ENCODE assay signal across 14 cellular contexts in genomic region chr2:112630268-112630667, GRCh38. TPM values are rescaled to one million over a fixed set of nuclear protein-coding genes. Genes with fewer than 3 reads are reported as not detected.
A peak's percentile ranks its signal among the peaks of the same experiment; 100 is the strongest.
DNase-seq lines count a peak whose midpoint lies in the region; ATAC-seq and TF ChIP-seq lines count a peak whose summit lies in the region.
"Had no signal": no experiment of that assay in that cellular context is flagged by ENCODE, and none has a peak within 500 bp of the region (broad histone marks: within the 10 kb centered on the region; RNA-seq: fewer than 3 reads in every experiment).

No MANE protein-coding gene starts in this region.

- H2AK5ac ChIP-seq in neuronal stem cell (ENCODE audit: low read depth, low read length), result no peak overlapping the region

- H3K4me2 ChIP-seq in neuronal stem cell (ENCODE audit: insufficient read depth, low read length, poor library complexity, severe bottlenecking), result no peak overlapping the region

- no peak for TF ChIP-seq CTCF in Calu3 (IDR thresholded peaks at IDR 0.05; ENCODE audit: unreplicated experiment)

- H3K14ac ChIP-seq in neuronal stem cell (ENCODE audit: low read length), result no peak overlapping the region

- H3K4me3 ChIP-seq in HUES48 (ENCODE audit: low read depth, low read length) (no peak overlapping the region), neuronal stem cell (ENCODE audit: low read length in 2 of 2) (no peak overlapping the region)
- H3K4me3 ChIP-seq: ascending aorta, GM12878, left lung, MG63 had no signal

- DNase-seq in Calu3, result no peak
- peak; percentile 35 for DNase-seq in astrocyte of the hippocampus (ENCODE audit: low read depth, low spot score)
- no peak for DNase-seq in neuronal stem cell (ENCODE audit: low spot score)
- no peak for DNase-seq in NCI-H526 treated with DMSO at 0.1 percent for 48 hours (lab: John Stamatoyannopoulos, UW)
- no peak for DNase-seq in substantia nigra (lab: John Stamatoyannopoulos, UW)
- DNase-seq: NCI-H446 had no signal

- H3K27me3 Mint-ChIP-seq in Calu3 (ENCODE audit: unreplicated experiment), result no peaks in the 10 kb centered on the region
- H3K27me3 Mint-ChIP-seq: stimulated activated memory B cell treated with anti-CD40 and anti-IgM and Interleukin-4, amounts not matched to agents 10 μg/mL and 1 μg/mL and 100 μg/mL, for 72 hours had no signal

- no peaks in the 10 kb centered on the region for H3K27me3 ChIP-seq in HUES48 (ENCODE audit: control insufficient read depth, insufficient read depth, low read length)
- H3K27me3 ChIP-seq in neuronal stem cell (ENCODE audit: control insufficient read depth in 3 of 3, insufficient read depth in 3 of 3, low read depth in 1 of 3, low read length in 3 of 3), result peaks cover 0 to 8% (median 0%) of the 10 kb centered on the region in 3 experiments
- H3K27me3 ChIP-seq: ascending aorta, left lung, MG63 had no signal

- H4K91ac ChIP-seq in neuronal stem cell (ENCODE audit: low read depth, low read length, poor library complexity), result no peak overlapping the region

- no peak overlapping the region for H3K23ac ChIP-seq in neuronal stem cell (ENCODE audit: low read depth, low read length, poor library complexity)

- H3K9ac ChIP-seq in HUES48 (ENCODE audit: low read depth, low read length) (no peak overlapping the region), neuronal stem cell (ENCODE audit: low read depth, low read length, poor library complexity) (no peak overlapping the region)

- peaks cover 11% of the 10 kb centered on the region for H3K36me3 Mint-ChIP-seq in Calu3 (ENCODE audit: insufficient read depth, unreplicated experiment)
- H3K36me3 Mint-ChIP-seq: stimulated activated memory B cell treated with anti-CD40 and anti-IgM and Interleukin-4, amounts not matched to agents 10 μg/mL and 1 μg/mL and 100 μg/mL, for 72 hours had no signal

- H3K4me1 ChIP-seq in HUES48 (ENCODE audit: control insufficient read depth, insufficient read depth, low read length) (peaks cover 22% of the 10 kb centered on the region), neuronal stem cell (ENCODE audit: control insufficient read depth in 2 of 2, insufficient read depth in 1 of 2, low read depth in 1 of 2, low read length in 2 of 2) (peaks cover 16 to 18% of the 10 kb centered on the region in 2 donors)

- H3K4ac ChIP-seq in neuronal stem cell (ENCODE audit: low read length), result no peak overlapping the region

- H2BK12ac ChIP-seq in neuronal stem cell (ENCODE audit: low read length), result no peak overlapping the region

- BruUV-seq in Calu3 (replicated peaks; lab: Mats Ljungman, UMichigan), result no TSS peak

- peaks cover 58% of the 10 kb centered on the region for H3K4me1 Mint-ChIP-seq in Calu3 (ENCODE audit: low read depth, unreplicated experiment)

- H3K79me1 ChIP-seq in neuronal stem cell (ENCODE audit: low read depth, low read length), result no peaks in the 10 kb centered on the region

- H3K27ac ChIP-seq in HUES48 (ENCODE audit: low read depth, low read length), result peak overlapping the region; percentile 43
- no peak overlapping the region for H3K27ac ChIP-seq in neuronal stem cell (replicated peaks; ENCODE audit: low read length)
- H3K27ac ChIP-seq in substantia nigra (ENCODE audit: low read depth, low read length, poor library complexity, severe bottlenecking), result no peak overlapping the region
- H3K27ac ChIP-seq: SJCRH30 had no signal

- no peak overlapping the region for H4K8ac ChIP-seq in neuronal stem cell (ENCODE audit: low read depth, low read length)

- no peak overlapping the region for H3K18ac ChIP-seq in neuronal stem cell (ENCODE audit: low read length)

- peak overlapping the region; percentile 36 for H3K27ac Mint-ChIP-seq in Calu3 (ENCODE audit: unreplicated experiment)

- CTCF ChIA-PET in Calu3 (lab: Charles Lee), result interaction anchor here (1.2 to 1.3 kb wide), 3 partner anchors 11 to 96 kb away, joined by 3 to 5 read pairs (median 5); no protein-coding TSS in a partner anchor

- H3K9me3 ChIP-seq in HUES48 (ENCODE audit: control insufficient read depth, insufficient read depth, low read length) (no peaks in the 10 kb centered on the region), neuronal stem cell (replicated peaks in 1 of 2; ENCODE audit: control insufficient read depth in 2 of 2, insufficient read depth in 1 of 2, low read depth in 1 of 2, low read length in 2 of 2) (no peaks in the 10 kb centered on the region)
- H3K9me3 ChIP-seq: ascending aorta, left lung, MG63, SJCRH30 had no signal

- no peaks in the 10 kb centered on the region for H3K9me3 Mint-ChIP-seq in Calu3 (ENCODE audit: low read depth, unreplicated experiment)

- H2AFZ ChIP-seq in neuronal stem cell (ENCODE audit: low read length), result peak overlapping the region; percentile 74

- no peak overlapping the region for H2BK15ac ChIP-seq in neuronal stem cell (ENCODE audit: low read length)

- no peak overlapping the region for H2BK120ac ChIP-seq in neuronal stem cell (ENCODE audit: low read depth, low read length)

- no peak overlapping the region for H3K4me3 Mint-ChIP-seq in Calu3 (ENCODE audit: low read depth, unreplicated experiment)

- intact Hi-C loops in Calu3 (cut with micrococcal nuclease; ENCODE audit: unreplicated experiment), result no loop called here

- no peak for ATAC-seq in GM19035 (IDR thresholded peaks at IDR 0.05; ENCODE audit: unreplicated experiment)

- H3K36me3 ChIP-seq in HUES48 (ENCODE audit: control insufficient read depth, insufficient read depth, low read length), result no peaks in the 10 kb centered on the region
- H3K36me3 ChIP-seq in neuronal stem cell (replicated peaks in 1 of 2; ENCODE audit: control insufficient read depth in 2 of 2, insufficient read depth in 2 of 2, low read length in 2 of 2), result no peaks in the 10 kb centered on the region
- H3K36me3 ChIP-seq: ascending aorta, left lung, MG63, SJCRH30 had no signal

- no peak overlapping the region for H2BK5ac ChIP-seq in neuronal stem cell (ENCODE audit: low read length)

- WGBS in neuronal stem cell (ENCODE audit: extremely low coverage in 2 of 2, insufficient read length in 2 of 2, insufficient replicate concordance in 1 of 2), 2 donors, result no CpG with 5 or more reads among the region's 4 CpGs

RNA-seq across cellular contexts. Expression of gene SLC20A1, which starts 15.5 kb away (rescaled TPM):
- total RNA-seq in Calu3 (2022), result 71.7 and 84.5 TPM in 2 replicates
- polyA plus RNA-seq in neuronal stem cell (2013, experiment 1 of 2), result 37.4 TPM
- 38.3 TPM for polyA plus RNA-seq in neuronal stem cell (2013, experiment 2 of 2)

RNA-seq across cellular contexts. Expression of gene CHCHD5, which starts 45.9 kb away (rescaled TPM):
- 18.0 and 20.1 TPM in 2 replicates for total RNA-seq in Calu3 (2022)
- polyA plus RNA-seq in neuronal stem cell (2013, experiment 1 of 2), result 29.2 TPM
- polyA plus RNA-seq in neuronal stem cell (2013, experiment 2 of 2), result 27.9 TPM
